Comparison of ENCODE assay signal across 21 cellular contexts in genomic region chr10:63439607-63440006, GRCh38. TPM values are rescaled to one million over a fixed set of nuclear protein-coding genes. Genes with fewer than 3 reads are reported as not detected.
DNase-seq lines count a peak whose midpoint lies in the region; ATAC-seq, FAIRE-seq and TF ChIP-seq lines count a peak whose summit lies in the region.
"Had no signal": no experiment of that assay in that cellular context is flagged by ENCODE, and none has a peak within 500 bp of the region (broad histone marks: within the 10 kb centered on the region; RNA-seq: fewer than 3 reads in every experiment).

No MANE protein-coding gene starts in this region.

- CTCF ChIA-PET in HEK293 (lab: Yijun Ruan, JAX) (no interaction called here), SK-N-SH (lab: Yijun Ruan, JAX) (interaction anchor here (1.1 kb wide), 1 partner anchor 9 kb away, joined by 3 read pairs; no protein-coding TSS in a partner anchor)

- no peaks in the 10 kb centered on the region for H3K9me2 ChIP-seq in SK-N-SH

- no peaks in the 10 kb centered on the region for H3K9me3 ChIP-seq in HEK293 (ENCODE audit: control insufficient read depth, insufficient read depth, low read depth, low read length)
- no peaks in the 10 kb centered on the region for H3K9me3 ChIP-seq in smooth muscle cell (replicated peaks; ENCODE audit: low read depth)
- H3K9me3 ChIP-seq in SK-N-SH, result no peaks in the 10 kb centered on the region
- no peaks in the 10 kb centered on the region for H3K9me3 ChIP-seq in left lung
- H3K9me3 ChIP-seq: BLaER1, Caco-2, HAP-1 had no signal

- 93% methylated on average over 3 of the region's 3 CpGs for WGBS in smooth muscle cell (ENCODE audit: low lambda C conversion rate)
- WGBS in SK-N-SH (ENCODE audit: low lambda C conversion rate), result 93% methylated on average over 3 of the region's 3 CpGs

- TF ChIP-seq CTCF in HEK293 (tag by site-specific recombination; IDR thresholded peaks at IDR 0.05) (no peak), smooth muscle cell (IDR thresholded peaks at IDR 0.05; ENCODE audit: borderline replicate concordance, insufficient read depth, poor library complexity, severe bottlenecking) (no peak), SK-N-SH (IDR thresholded peaks at IDR 0.05) (no peak), left lung (IDR thresholded peaks at IDR 0.05) (no peak)

- no peak for TF ChIP-seq EP300 in SK-N-SH (IDR thresholded peaks at IDR 0.05; ENCODE audit: borderline replicate concordance in 1 of 2, low read depth in 1 of 2, low read length in 1 of 2)

- H3K4me1 ChIP-seq in HEK293 (ENCODE audit: control insufficient read depth, insufficient read depth, low read length) (peaks cover 30% of the 10 kb centered on the region), smooth muscle cell (ENCODE audit: low read depth) (peaks cover 5% of the 10 kb centered on the region), SK-N-SH (ENCODE audit: control insufficient read depth in 1 of 2, insufficient read depth in 2 of 2, low read depth in 1 of 2, low read length in 1 of 2) (peaks cover 3 to 25% of the 10 kb centered on the region in 2 experiments; a peak in 3 of 4 replicates), left lung (peaks cover 12 to 61% of the 10 kb centered on the region in 2 donors)
- H3K4me1 ChIP-seq: BLaER1 had no signal

- no peak overlapping the region for H3K9ac ChIP-seq in smooth muscle cell (ENCODE audit: low read depth)
- H3K9ac ChIP-seq in SK-N-SH, result no peak overlapping the region
- H3K9ac ChIP-seq: BLaER1 had no signal

- no peaks in the 10 kb centered on the region for H3F3A ChIP-seq in smooth muscle cell (ENCODE audit: low read depth)
- H3F3A ChIP-seq in SK-N-SH (replicated peaks; ENCODE audit: insufficient read depth), result peaks cover 9% of the 10 kb centered on the region

- peak; percentile 21 for FAIRE-seq in G401.6 (lab: Jason Lieb, UNC)
- FAIRE-seq in endometrium (lab: Jason Lieb, UNC), result peak; percentile 33
- FAIRE-seq: GM12878, GM19239 had no signal

- H3K27ac ChIP-seq in HEK293 (ENCODE audit: extremely low read depth, low read depth, low read length) (no peak overlapping the region), smooth muscle cell (ENCODE audit: low read depth) (no peak overlapping the region), SK-N-SH (ENCODE audit: low read depth in 2 of 2, low read length in 1 of 2) (no peak overlapping the region), left lung (no peak overlapping the region)
- H3K27ac ChIP-seq: BLaER1, C4-2B had no signal

- H2AFZ ChIP-seq in smooth muscle cell (ENCODE audit: low read depth) (no peak overlapping the region), SK-N-SH (ENCODE audit: low read depth) (no peak overlapping the region)

- H3K4me2 ChIP-seq in smooth muscle cell (peak overlapping the region; percentile 11), SK-N-SH (no peak overlapping the region)
- H3K4me2 ChIP-seq: BLaER1 had no signal

- H4K20me1 ChIP-seq in smooth muscle cell (ENCODE audit: low read depth), result peaks cover 97% of the 10 kb centered on the region
- H4K20me1 ChIP-seq in SK-N-SH (ENCODE audit: insufficient read depth), result peaks cover 84% of the 10 kb centered on the region

- TF ChIP-seq RAD21 in SK-N-SH (IDR thresholded peaks at IDR 0.05; ENCODE audit: low read length), result no peak

- no peak for DNase-seq in smooth muscle cell (lab: John Stamatoyannopoulos, UW; ENCODE audit: unreplicated experiment)
- DNase-seq in SK-N-SH, result no peak
- no peak for DNase-seq in islet precursor cell
- no peak for DNase-seq in left lung
- DNase-seq: Caco-2; CD4-positive, CD25-positive, alpha-beta regulatory T cell; CD8-positive, alpha-beta T cell; DMS153; DND-41; GDM1; GOT3; HFFc6 had no signal

- no peaks in the 10 kb centered on the region for H3K36me3 ChIP-seq in HEK293 (ENCODE audit: control insufficient read depth in 2 of 2, insufficient read depth in 1 of 2, low read length in 2 of 2)
- H3K36me3 ChIP-seq in smooth muscle cell (ENCODE audit: low read depth), result no peaks in the 10 kb centered on the region
- peaks cover 0 to 4% of the 10 kb centered on the region in 2 experiments for H3K36me3 ChIP-seq in SK-N-SH (replicated peaks in 1 of 2; ENCODE audit: control insufficient read depth in 1 of 2, insufficient read depth in 2 of 2, low read length in 1 of 2)
- no peaks in the 10 kb centered on the region for H3K36me3 ChIP-seq in left lung
- H3K36me3 ChIP-seq: HAP-1 had no signal

- no peak for ATAC-seq in GM21717 (IDR thresholded peaks at IDR 0.05; ENCODE audit: unreplicated experiment)
- ATAC-seq in left lung, result no peak
- ATAC-seq: CD8-positive, alpha-beta T cell; GM12878 had no signal

- H3K4me3 ChIP-seq in HEK293 (ENCODE audit: low read depth, low read length), result no peak overlapping the region
- no peak overlapping the region for H3K4me3 ChIP-seq in smooth muscle cell
- H3K4me3 ChIP-seq in SK-N-SH (ENCODE audit: low read depth in 2 of 2, low read length in 1 of 2), result no peak overlapping the region
- H3K4me3 ChIP-seq in left lung, result no peak overlapping the region
- H3K4me3 ChIP-seq: BLaER1, GM12878, HAP-1 had no signal

- peaks cover 98% of the 10 kb centered on the region for H3K79me2 ChIP-seq in smooth muscle cell (ENCODE audit: low read depth)
- peaks cover 98% of the 10 kb centered on the region for H3K79me2 ChIP-seq in SK-N-SH (ENCODE audit: insufficient read depth)

- intact Hi-C loops in left lung (cut with DNase I), result no loop called here

- POLR2A ChIA-PET in HEK293 (lab: Yijun Ruan, JAX) (interaction anchor here (0.8 kb wide), 1 partner anchor 191 kb away, joined by 3 read pairs; no protein-coding TSS in a partner anchor), SK-N-SH (lab: Yijun Ruan, JAX) (no interaction called here)

- H3K27me3 ChIP-seq in smooth muscle cell (ENCODE audit: low read depth) (no peaks in the 10 kb centered on the region), SK-N-SH (ENCODE audit: insufficient read depth) (no peaks in the 10 kb centered on the region), left lung (no peaks in the 10 kb centered on the region)
- H3K27me3 ChIP-seq: BLaER1 had no signal

TF ChIP-seq in HEK293, 187 proteins besides CTCF, POLR2A, EP300 and RAD21:
- TF ChIP-seq ZNF843 (tag by site-specific recombination; IDR thresholded peaks at IDR 0.05) (0 out of 2 replicates have a peak, but pooled peaks have one; percentile 39), ZNF629 (tag by site-specific recombination; IDR thresholded peaks at IDR 0.05) (peak; percentile 31; the same call in 1 of the 2 replicates), ZEB2 (tag by site-specific recombination; IDR thresholded peaks at IDR 0.05) (peak; percentile 33; the same call in 1 of the 2 replicates), ZNF184 (tag by site-specific recombination; IDR thresholded peaks at IDR 0.05) (no peak), ZXDB (tag by site-specific recombination; IDR thresholded peaks at IDR 0.05) (peak; percentile 48; the same call in 1 of the 2 replicates)
- TF ChIP-seq, protein P1, sequence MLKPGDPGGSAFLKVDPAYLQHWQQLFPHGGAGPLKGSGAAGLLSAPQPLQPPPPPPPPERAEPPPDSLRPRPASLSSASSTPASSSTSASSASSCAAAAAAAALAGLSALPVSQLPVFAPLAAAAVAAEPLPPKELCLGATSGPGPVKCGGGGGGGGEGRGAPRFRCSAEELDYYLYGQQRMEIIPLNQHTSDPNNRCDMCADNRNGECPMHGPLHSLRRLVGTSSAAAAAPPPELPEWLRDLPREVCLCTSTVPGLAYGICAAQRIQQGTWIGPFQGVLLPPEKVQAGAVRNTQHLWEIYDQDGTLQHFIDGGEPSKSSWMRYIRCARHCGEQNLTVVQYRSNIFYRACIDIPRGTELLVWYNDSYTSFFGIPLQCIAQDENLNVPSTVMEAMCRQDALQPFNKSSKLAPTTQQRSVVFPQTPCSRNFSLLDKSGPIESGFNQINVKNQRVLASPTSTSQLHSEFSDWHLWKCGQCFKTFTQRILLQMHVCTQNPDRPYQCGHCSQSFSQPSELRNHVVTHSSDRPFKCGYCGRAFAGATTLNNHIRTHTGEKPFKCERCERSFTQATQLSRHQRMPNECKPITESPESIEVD (tag by site-specific recombination; IDR thresholded peaks at IDR 0.05), result peak; percentile 65; the same call in 1 of the 2 replicates

TF ChIP-seq in SK-N-SH, 30 proteins besides CTCF, POLR2A, EP300 and RAD21:
- TF ChIP-seq NFIC (IDR thresholded peaks at IDR 0.05; ENCODE audit: borderline replicate concordance), result no peak
- no peak for TF ChIP-seq MEF2A (IDR thresholded peaks at IDR 0.05; ENCODE audit: borderline replicate concordance, low read depth)
- TF ChIP-seq, protein P2, sequence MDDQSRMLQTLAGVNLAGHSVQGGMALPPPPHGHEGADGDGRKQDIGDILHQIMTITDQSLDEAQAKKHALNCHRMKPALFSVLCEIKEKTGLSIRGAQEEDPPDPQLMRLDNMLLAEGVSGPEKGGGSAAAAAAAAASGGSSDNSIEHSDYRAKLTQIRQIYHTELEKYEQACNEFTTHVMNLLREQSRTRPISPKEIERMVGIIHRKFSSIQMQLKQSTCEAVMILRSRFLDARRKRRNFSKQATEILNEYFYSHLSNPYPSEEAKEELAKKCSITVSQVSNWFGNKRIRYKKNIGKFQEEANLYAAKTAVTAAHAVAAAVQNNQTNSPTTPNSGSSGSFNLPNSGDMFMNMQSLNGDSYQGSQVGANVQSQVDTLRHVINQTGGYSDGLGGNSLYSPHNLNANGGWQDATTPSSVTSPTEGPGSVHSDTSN (IDR thresholded peaks at IDR 0.05), result no peak
- no peak for TF ChIP-seq TCF12 (IDR thresholded peaks at IDR 0.05)
- TF ChIP-seq EZH2phosphoT487 (IDR thresholded peaks at IDR 0.05; ENCODE audit: borderline replicate concordance, low read depth), result no peak

RNA-seq across cellular contexts. Expression of gene JMJD1C, which starts 26.2 kb away (rescaled TPM):
- total RNA-seq in smooth muscle cell (132 and 173 TPM in 2 replicates), left lung (10 to 100 TPM; 68.0 to 83.3 TPM)
- polyA plus RNA-seq in smooth muscle cell (28.5 and 52.5 TPM in 2 replicates), SK-N-SH (2012; rRNA removed) (11.7 and 15.3 TPM in 2 replicates)
- polyA plus RNA-seq in SK-N-SH (2012; cell fraction: cytosol; rRNA removed), result 11.6 and 12.5 TPM in 2 replicates
- 21.6 and 49.9 TPM in 2 replicates for polyA plus RNA-seq in SK-N-SH (2012; cell fraction: nucleus; rRNA removed)
